36 cellular contexts compared by ENCODE assay signal in genomic region chr19:4843647-4843965, GRCh38. TPM values are rescaled to one million over a fixed set of nuclear protein-coding genes. Genes with fewer than 3 reads are reported as not detected.
"Had no signal": no experiment of that assay in that cellular context is flagged by ENCODE, and none has a peak within 500 bp of the region (broad histone marks: within the 10 kb centered on the region; RNA-seq: fewer than 3 reads in every experiment).

No MANE protein-coding gene starts in this region.

- H3K4me1 ChIP-seq: breast epithelium had no signal

- H3K27ac ChIP-seq: body of pancreas, breast epithelium, VCaP had no signal

- H3K27me3 ChIP-seq: adrenal gland, body of pancreas, breast epithelium, Peyer's patch had no signal

- H3K4me3 ChIP-seq: adrenal gland, body of pancreas, breast epithelium, Peyer's patch had no signal

- ATAC-seq: activated naive CD4-positive, alpha-beta T cell treated with anti-CD3 and anti-CD28 coated beads, Interleukin-2, amount 50 U/mL, for 72 hours; activated T-cell treated with anti-CD3 and anti-CD28 coated beads, Interleukin-2, amount 50 U/mL, for 4 hours; body of pancreas; PC-3 had no signal

- H3K9me3 ChIP-seq: adrenal gland, body of pancreas, breast epithelium, Peyer's patch had no signal

- DNase-seq: activated B cell treated with CpG ODN at 0.5 μM for 24 hours; activated CD4-positive, alpha-beta memory T cell treated with anti-CD3 and anti-CD28 coated beads for 36 hours; activated CD4-positive, alpha-beta T cell treated with anti-CD3 and anti-CD28 coated beads for 4 hours; activated CD4-positive, alpha-beta T cell treated with anti-CD3 and anti-CD28 coated beads, Interleukin-2, amount 50 U/mL, for 1 hour; activated CD4-positive, CD25-positive, alpha-beta regulatory T cell treated with anti-CD3 and anti-CD28 coated beads, Interleukin-2, amount 50 U/mL, for 72 hours; activated CD8-positive, alpha-beta memory T cell treated with anti-CD3 and anti-CD28 coated beads, Interleukin-2, amount 50 U/mL, for 4 hours; activated gamma-delta T cell treated with Interleukin-2 at 50 U/mL for 16 hours; activated naive CD4-positive, alpha-beta T cell treated with anti-CD3 and anti-CD28 coated beads for 36 hours; activated T-cell treated with anti-CD3 and anti-CD28 coated beads for 4 hours; activated T-cell treated with anti-CD3 and anti-CD28 coated beads, Interleukin-2, amount 50 U/mL, for 4 hours; adrenal gland; body of pancreas; cerebellar nuclear complex; MM.1S; MV-4-11; NCI-H1092; NCI-H1436 treated with DMSO at 0.1 percent for 48 hours; NCI-H1694 treated with DMSO at 0.1 percent for 48 hours; NCI-H2029; NCI-H345; NCI-H524 treated with DMSO at 0.1 percent for 48 hours; NCI-H748 treated with DMSO at 0.1 percent for 48 hours; NK-92 treated with Interleukin-12 subunit alpha and Interleukin-12 subunit beta, amount 100 ng/mL, for 24 hours; PC-3; Right ventricle myocardium superior; SW 1271; T-helper 1 cell; T-helper 2 cell; T-helper 9 cell had no signal

- H3K36me3 ChIP-seq: breast epithelium had no signal

- FAIRE-seq: astrocyte had no signal

RNA-seq across cellular contexts. Expression of gene ARRDC5, which starts 59.1 kb away (rescaled TPM):
- total RNA-seq: activated naive CD4-positive, alpha-beta T cell treated with anti-CD3 and anti-CD28 coated beads for 36 hours; astrocyte; body of pancreas; cardiac septum; NCI-H460; PC-3; Right ventricle myocardium superior had no signal
